15 cellular contexts compared by ENCODE assay signal in genomic region chrX:11754958-11755645, GRCh38. TPM values are rescaled to one million over a fixed set of nuclear protein-coding genes. Genes with fewer than 3 reads are reported as not detected.
DNase-seq lines count a peak whose midpoint lies in the region; ATAC-seq and TF ChIP-seq lines count a peak whose summit lies in the region.
"Had no signal": no experiment of that assay in that cellular context is flagged by ENCODE, and none has a peak within 500 bp of the region (broad histone marks: within the 10 kb centered on the region; RNA-seq: fewer than 3 reads in every experiment).

No MANE protein-coding gene starts in this region.

- no peak overlapping the region for H3K9ac ChIP-seq in neural progenitor cell

- no peak overlapping the region for H3K27ac Mint-ChIP-seq in CD4-positive, alpha-beta T cell
- H3K27ac Mint-ChIP-seq in T-helper 17 cell (no peak overlapping the region), neural progenitor cell (no peak overlapping the region)
- no peak overlapping the region for H3K27ac Mint-ChIP-seq in stimulated activated effector memory CD8-positive, alpha-beta T cell treated with anti-CD3 and anti-CD28 coated beads, Interleukin-12 subunit alpha, Interleukin-12 subunit beta, amount 100 ng/mL, for 72 hours
- H3K27ac Mint-ChIP-seq in activated CD8-positive, alpha-beta T cell treated with anti-CD3 and anti-CD28 coated beads, Interleukin-2, amount 10 ng/mL, durations not matched to agents 7 days and 5 days = no peak overlapping the region

- H3F3A ChIP-seq in neural progenitor cell (ENCODE audit: low read depth) = peaks cover 9% of the 10 kb centered on the region

- TF ChIP-seq POLR2A in heart left ventricle (IDR thresholded peaks at IDR 0.05) = no peak

- peaks cover 5% of the 10 kb centered on the region for H3K79me2 ChIP-seq in neural progenitor cell (ENCODE audit: low read depth)

- H3K4me1 ChIP-seq in heart left ventricle = peaks cover 0 to 5% (median under 1%) of the 10 kb centered on the region in 12 donors
- no peaks in the 10 kb centered on the region for H3K4me1 ChIP-seq in neural progenitor cell

- no peak overlapping the region for H3K27ac ChIP-seq in CD4-positive, alpha-beta T cell (ENCODE audit: low read depth, low read length)
- no peak overlapping the region for H3K27ac ChIP-seq in heart left ventricle
- no peak overlapping the region for H3K27ac ChIP-seq in neural progenitor cell

- H2AFZ ChIP-seq in neural progenitor cell (replicated peaks) = no peak overlapping the region

- intact Hi-C loops in CD4-positive, alpha-beta T cell (cut with DNase I, micrococcal nuclease) = loop anchor here in 1 of 2 experiments (10.0 kb wide), 2 partner anchors 640 to 1740 kb away; partner anchors contain the start of gene HCCS
- intact Hi-C loops in heart left ventricle (cut with DNase I) = no loop called here

- peaks cover 5% of the 10 kb centered on the region for H3K4me1 Mint-ChIP-seq in CD4-positive, alpha-beta T cell (ENCODE audit: low read depth)
- H3K4me1 Mint-ChIP-seq in T-helper 17 cell (peaks cover 9% of the 10 kb centered on the region), neural progenitor cell (peaks cover 6% of the 10 kb centered on the region)
- peaks cover 9% of the 10 kb centered on the region for H3K4me1 Mint-ChIP-seq in stimulated activated effector memory CD8-positive, alpha-beta T cell treated with anti-CD3 and anti-CD28 coated beads, Interleukin-12 subunit alpha, Interleukin-12 subunit beta, amount 100 ng/mL, for 72 hours
- H3K4me1 Mint-ChIP-seq in activated CD8-positive, alpha-beta T cell treated with anti-CD3 and anti-CD28 coated beads, Interleukin-2, amount 10 ng/mL, durations not matched to agents 7 days and 5 days (ENCODE audit: low read depth) = peaks cover 6% of the 10 kb centered on the region

- peaks cover 11% of the 10 kb centered on the region for H3K36me3 Mint-ChIP-seq in CD4-positive, alpha-beta T cell (ENCODE audit: low read depth)
- H3K36me3 Mint-ChIP-seq in T-helper 17 cell (ENCODE audit: low read depth) (peaks cover 3% of the 10 kb centered on the region), neural progenitor cell (no peaks in the 10 kb centered on the region)
- H3K36me3 Mint-ChIP-seq in stimulated activated effector memory CD8-positive, alpha-beta T cell treated with anti-CD3 and anti-CD28 coated beads, Interleukin-12 subunit alpha, Interleukin-12 subunit beta, amount 100 ng/mL, for 72 hours = peaks cover 17% of the 10 kb centered on the region
- no peaks in the 10 kb centered on the region for H3K36me3 Mint-ChIP-seq in activated CD8-positive, alpha-beta T cell treated with anti-CD3 and anti-CD28 coated beads, Interleukin-2, amount 10 ng/mL, durations not matched to agents 7 days and 5 days (ENCODE audit: low read depth)

- H3K4me3 ChIP-seq in heart left ventricle (no peak overlapping the region), neural progenitor cell (no peak overlapping the region)

- POLR2A ChIA-PET in CD4-positive, alpha-beta T cell (lab: Charles Lee) = no interaction called here
- POLR2A ChIA-PET in activated CD8-positive, alpha-beta T cell treated with anti-CD3 and anti-CD28 coated beads, Interleukin-2, amount 10 ng/mL, durations not matched to agents 7 days and 5 days (lab: Charles Lee) = no interaction called here

- 83 to 94% (median 89%) methylated on average over 18 of the region's 18 CpGs for WGBS in heart left ventricle, 4 donors

- CTCF ChIA-PET in CD4-positive, alpha-beta T cell (lab: Charles Lee) = no interaction called here
- CTCF ChIA-PET in activated CD8-positive, alpha-beta T cell treated with anti-CD3 and anti-CD28 coated beads, Interleukin-2, amount 10 ng/mL, durations not matched to agents 7 days and 5 days (lab: Charles Lee) = interaction anchor here (1.5 kb wide), 1 partner anchor 19 kb away, joined by 3 read pairs; no protein-coding TSS in a partner anchor

- H3K36me3 ChIP-seq in heart left ventricle (no peaks in the 10 kb centered on the region), neural progenitor cell (no peaks in the 10 kb centered on the region)

- no peak overlapping the region for H3K4me2 ChIP-seq in neural progenitor cell

- DNase-seq in CD4-positive, alpha-beta T cell = no peak
- peak; percentile 42 for DNase-seq in NCI-H1105 (lab: John Stamatoyannopoulos, UW)
- peak; percentile 12 for DNase-seq in NCI-H345 treated with DMSO at 0.1 percent for 48 hours (lab: John Stamatoyannopoulos, UW; ENCODE audit: unreplicated experiment)
- DNase-seq in T-helper 17 cell = no peak
- no peak for DNase-seq in stimulated activated effector memory CD8-positive, alpha-beta T cell treated with anti-CD3 and anti-CD28 coated beads, Interleukin-12 subunit alpha, Interleukin-12 subunit beta, amount 100 ng/mL, for 72 hours (ENCODE audit: low spot score in 2 of 2)
- no peak for DNase-seq in heart left ventricle
- DNase-seq in activated CD8-positive, alpha-beta T cell treated with anti-CD3 and anti-CD28 coated beads, Interleukin-2, amount 10 ng/mL, durations not matched to agents 7 days and 5 days = no peak
- no peak for DNase-seq in neural progenitor cell (ENCODE audit: low spot score)
- DNase-seq: C1 segment of cervical spinal cord, HCEC 1CT, IMR-90, NCI-H1436, NCI-H2171, NCI-H82, SHP77 had no signal

- H4K20me1 ChIP-seq in neural progenitor cell (ENCODE audit: low read depth) = no peaks in the 10 kb centered on the region

- no peaks in the 10 kb centered on the region for H3K9me3 ChIP-seq in CD4-positive, alpha-beta T cell (ENCODE audit: control insufficient read depth, low read length)
- no peaks in the 10 kb centered on the region for H3K9me3 ChIP-seq in T-helper 17 cell (ENCODE audit: control insufficient read depth, low read length, poor library complexity, severe bottlenecking)
- H3K9me3 ChIP-seq in heart left ventricle = no peaks in the 10 kb centered on the region
- no peaks in the 10 kb centered on the region for H3K9me3 ChIP-seq in neural progenitor cell (ENCODE audit: low read depth)

- no peaks in the 10 kb centered on the region for H3K27me3 Mint-ChIP-seq in CD4-positive, alpha-beta T cell
- H3K27me3 Mint-ChIP-seq in T-helper 17 cell = no peaks in the 10 kb centered on the region
- peaks cover 22% of the 10 kb centered on the region for H3K27me3 Mint-ChIP-seq in activated CD8-positive, alpha-beta T cell treated with anti-CD3 and anti-CD28 coated beads, Interleukin-2, amount 10 ng/mL, durations not matched to agents 7 days and 5 days (ENCODE audit: low read depth)
- H3K27me3 Mint-ChIP-seq in neural progenitor cell (ENCODE audit: insufficient read depth, low read depth) = peaks cover 12% of the 10 kb centered on the region

- TF ChIP-seq CTCF in CD4-positive, alpha-beta T cell (IDR thresholded peaks at IDR 0.05) = no peak
- TF ChIP-seq CTCF in heart left ventricle (IDR thresholded peaks at IDR 0.05) (no peak), neural progenitor cell (IDR thresholded peaks at IDR 0.05) (no peak)

- H3K27me3 ChIP-seq in CD4-positive, alpha-beta T cell (ENCODE audit: control insufficient read depth, insufficient read depth, low read length) = no peaks in the 10 kb centered on the region
- H3K27me3 ChIP-seq in heart left ventricle = peaks cover 0 to 5% (median 0%) of the 10 kb centered on the region in 9 donors
- H3K27me3 ChIP-seq in neural progenitor cell = peaks cover 13% of the 10 kb centered on the region

- no peak for ATAC-seq in CD4-positive, alpha-beta T cell (ENCODE audit: poor library complexity)
- ATAC-seq in T-helper 17 cell = no peak
- ATAC-seq in stimulated activated effector memory CD8-positive, alpha-beta T cell treated with anti-CD3 and anti-CD28 coated beads, Interleukin-12 subunit alpha, Interleukin-12 subunit beta, amount 100 ng/mL, for 72 hours = no peak
- ATAC-seq in heart left ventricle = no peak
- ATAC-seq in activated CD8-positive, alpha-beta T cell treated with anti-CD3 and anti-CD28 coated beads, Interleukin-2, amount 10 ng/mL, durations not matched to agents 7 days and 5 days = no peak

- H3K4me3 Mint-ChIP-seq in CD4-positive, alpha-beta T cell = peak overlapping the region; percentile 35
- peak overlapping the region; percentile 64 for H3K4me3 Mint-ChIP-seq in T-helper 17 cell
- no peak overlapping the region for H3K4me3 Mint-ChIP-seq in stimulated activated effector memory CD8-positive, alpha-beta T cell treated with anti-CD3 and anti-CD28 coated beads, Interleukin-12 subunit alpha, Interleukin-12 subunit beta, amount 100 ng/mL, for 72 hours
- H3K4me3 Mint-ChIP-seq in activated CD8-positive, alpha-beta T cell treated with anti-CD3 and anti-CD28 coated beads, Interleukin-2, amount 10 ng/mL, durations not matched to agents 7 days and 5 days = no peak overlapping the region
- H3K4me3 Mint-ChIP-seq in neural progenitor cell = no peak overlapping the region

- H3K9me3 Mint-ChIP-seq in CD4-positive, alpha-beta T cell = no peaks in the 10 kb centered on the region
- no peaks in the 10 kb centered on the region for H3K9me3 Mint-ChIP-seq in stimulated activated effector memory CD8-positive, alpha-beta T cell treated with anti-CD3 and anti-CD28 coated beads, Interleukin-12 subunit alpha, Interleukin-12 subunit beta, amount 100 ng/mL, for 72 hours
- no peaks in the 10 kb centered on the region for H3K9me3 Mint-ChIP-seq in activated CD8-positive, alpha-beta T cell treated with anti-CD3 and anti-CD28 coated beads, Interleukin-2, amount 10 ng/mL, durations not matched to agents 7 days and 5 days (ENCODE audit: insufficient read depth)
- peaks cover 8% of the 10 kb centered on the region for H3K9me3 Mint-ChIP-seq in neural progenitor cell

RNA-seq across cellular contexts. Expression of gene MSL3, which starts 2.9 kb away (rescaled TPM):
- total RNA-seq in CD4-positive, alpha-beta T cell = 100 to 1,000 TPM; 126 to 137 TPM
- total RNA-seq in T-helper 17 cell (10 to 100 TPM; 86.2 to 86.3 TPM), heart left ventricle (10 to 100 TPM; 11.0 to 20.3 (median 13.2) TPM), neural progenitor cell (ENCODE audit: low replicate concordance) (21.9 and 33.2 TPM in 2 replicates)
- 10 to 100 TPM; 11.7 to 25.9 TPM for polyA plus RNA-seq in heart left ventricle
- 10 to 100 TPM; 49.7 to 50.1 TPM for total RNA-seq in activated CD8-positive, alpha-beta T cell treated with anti-CD3 and anti-CD28 coated beads, Interleukin-2, amount 10 ng/mL, durations not matched to agents 7 days and 5 days

Comparison
In these comparisons a context has a peak if more than half of its experiments do, and no peak if none do; other contexts are left out.
1. DNase-seq: peak in NCI-H1105 (single experiment) and NCI-H345 treated with DMSO at 0.1 percent for 48 hours (single experiment); none in CD4-positive, alpha-beta T cell (0 of 10), T-helper 17 cell (0 of 3), stimulated activated effector memory CD8-positive, alpha-beta T cell treated with anti-CD3 and anti-CD28 coated beads, Interleukin-12 subunit alpha, Interleukin-12 subunit beta, amount 100 ng/mL, for 72 hours (0 of 2), heart left ventricle (0 of 5), activated CD8-positive, alpha-beta T cell treated with anti-CD3 and anti-CD28 coated beads, Interleukin-2, amount 10 ng/mL, durations not matched to agents 7 days and 5 days (single experiment) and neural progenitor cell (single experiment).
2. H3K4me3 Mint-ChIP-seq: peak in CD4-positive, alpha-beta T cell (single experiment) and T-helper 17 cell (single experiment); none in stimulated activated effector memory CD8-positive, alpha-beta T cell treated with anti-CD3 and anti-CD28 coated beads, Interleukin-12 subunit alpha, Interleukin-12 subunit beta, amount 100 ng/mL, for 72 hours (single experiment), activated CD8-positive, alpha-beta T cell treated with anti-CD3 and anti-CD28 coated beads, Interleukin-2, amount 10 ng/mL, durations not matched to agents 7 days and 5 days (single experiment) and neural progenitor cell (single experiment).